ENCODE assay signal across 25 cellular contexts in the genomic region with DNA sequence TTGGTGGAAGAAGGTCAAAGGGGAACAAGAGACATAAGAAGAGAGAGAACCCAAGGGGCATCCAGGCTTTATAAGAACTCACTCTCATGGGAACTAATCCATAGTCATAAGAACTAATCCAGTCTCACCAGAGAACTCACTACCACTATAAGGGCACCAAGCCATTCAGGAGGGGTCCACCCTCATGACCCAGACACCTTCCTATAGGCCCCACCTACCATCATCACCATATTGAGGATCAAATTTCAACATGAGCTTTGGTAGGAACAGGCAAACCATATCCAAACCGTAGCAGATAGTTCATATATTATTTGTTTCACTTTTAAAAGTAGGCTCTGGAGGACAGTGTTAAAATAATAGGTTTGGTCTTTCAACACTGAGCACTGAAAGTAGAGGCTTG.
"Had no signal": no experiment of that assay in that cellular context is flagged by ENCODE, and none has a peak within 500 bp of the region (broad histone marks: within the 10 kb centered on the region; RNA-seq: fewer than 3 reads in every experiment).

No MANE protein-coding gene starts in this region.

- H3K9me3 ChIP-seq: esophagus squamous epithelium, gastrocnemius medialis, heart right ventricle, lower lobe of right lung, mucosa of descending colon had no signal

- H3K4me3 Mint-ChIP-seq: effector memory CD8-positive, alpha-beta T cell; endodermal cell; mesothelial cell of epicardium; naive B cell; naive thymus-derived CD8-positive, alpha-beta T cell had no signal

- H3K27ac ChIP-seq: coronary artery, epithelial cell of prostate, esophagus squamous epithelium, gastrocnemius medialis, heart right ventricle, left lung, lower lobe of right lung had no signal

- H3K4me1 ChIP-seq: esophagus squamous epithelium, gastrocnemius medialis, heart right ventricle, left lung, lower lobe of right lung had no signal

- H3K27me3 ChIP-seq: esophagus squamous epithelium, gastrocnemius medialis, heart right ventricle, left lung had no signal

- H3K27ac Mint-ChIP-seq: effector memory CD8-positive, alpha-beta T cell; endodermal cell; mesothelial cell of epicardium; naive B cell; naive thymus-derived CD8-positive, alpha-beta T cell had no signal

- H3K4me1 Mint-ChIP-seq: mesothelial cell of epicardium, naive B cell had no signal

- FAIRE-seq: islet of Langerhans had no signal

- H3K36me3 Mint-ChIP-seq: naive B cell; naive thymus-derived CD8-positive, alpha-beta T cell had no signal

- DNase-seq: effector CD8-positive, alpha-beta T cell; effector memory CD8-positive, alpha-beta T cell; endodermal cell; erythroblast; esophagus squamous epithelium; foreskin fibroblast; foreskin melanocyte; gastrocnemius medialis; glutamatergic neuron; head of caudate nucleus; heart right ventricle; hippocampal formation; left cardiac atrium; left lung; left ventricle myocardium superior; lower lobe of right lung; mesenchymal stem cell; mucosa of descending colon; naive B cell; naive thymus-derived CD8-positive, alpha-beta T cell had no signal

- H3K9me3 Mint-ChIP-seq: effector memory CD8-positive, alpha-beta T cell; endodermal cell; mesothelial cell of epicardium; naive thymus-derived CD8-positive, alpha-beta T cell had no signal

- ATAC-seq: effector memory CD8-positive, alpha-beta T cell; esophagus mucosa; gastrocnemius medialis; heart right ventricle; left cardiac atrium; left lung; left ventricle myocardium superior; lower lobe of right lung; mucosa of descending colon; naive thymus-derived CD8-positive, alpha-beta T cell had no signal

- H3K27me3 Mint-ChIP-seq: effector memory CD8-positive, alpha-beta T cell; naive B cell; naive thymus-derived CD8-positive, alpha-beta T cell had no signal

- H3K36me3 ChIP-seq: gastrocnemius medialis, heart right ventricle, left lung, lower lobe of right lung had no signal

- H3K4me3 ChIP-seq: coronary artery, esophagus squamous epithelium, gastrocnemius medialis, heart right ventricle, left lung, lower lobe of right lung, mucosa of descending colon had no signal
